ENCODE assay signal across 1 cellular context in genomic region chr22:23849009-23850006, GRCh38.
TF ChIP-seq lines count a peak whose summit lies in the region.

No MANE protein-coding gene starts in this region.

TF ChIP-seq in HEK293, 187 proteins besides CTCF, POLR2A, EP300 and RAD21 (continued from another document and continues in another):
- TF ChIP-seq, protein P1, sequence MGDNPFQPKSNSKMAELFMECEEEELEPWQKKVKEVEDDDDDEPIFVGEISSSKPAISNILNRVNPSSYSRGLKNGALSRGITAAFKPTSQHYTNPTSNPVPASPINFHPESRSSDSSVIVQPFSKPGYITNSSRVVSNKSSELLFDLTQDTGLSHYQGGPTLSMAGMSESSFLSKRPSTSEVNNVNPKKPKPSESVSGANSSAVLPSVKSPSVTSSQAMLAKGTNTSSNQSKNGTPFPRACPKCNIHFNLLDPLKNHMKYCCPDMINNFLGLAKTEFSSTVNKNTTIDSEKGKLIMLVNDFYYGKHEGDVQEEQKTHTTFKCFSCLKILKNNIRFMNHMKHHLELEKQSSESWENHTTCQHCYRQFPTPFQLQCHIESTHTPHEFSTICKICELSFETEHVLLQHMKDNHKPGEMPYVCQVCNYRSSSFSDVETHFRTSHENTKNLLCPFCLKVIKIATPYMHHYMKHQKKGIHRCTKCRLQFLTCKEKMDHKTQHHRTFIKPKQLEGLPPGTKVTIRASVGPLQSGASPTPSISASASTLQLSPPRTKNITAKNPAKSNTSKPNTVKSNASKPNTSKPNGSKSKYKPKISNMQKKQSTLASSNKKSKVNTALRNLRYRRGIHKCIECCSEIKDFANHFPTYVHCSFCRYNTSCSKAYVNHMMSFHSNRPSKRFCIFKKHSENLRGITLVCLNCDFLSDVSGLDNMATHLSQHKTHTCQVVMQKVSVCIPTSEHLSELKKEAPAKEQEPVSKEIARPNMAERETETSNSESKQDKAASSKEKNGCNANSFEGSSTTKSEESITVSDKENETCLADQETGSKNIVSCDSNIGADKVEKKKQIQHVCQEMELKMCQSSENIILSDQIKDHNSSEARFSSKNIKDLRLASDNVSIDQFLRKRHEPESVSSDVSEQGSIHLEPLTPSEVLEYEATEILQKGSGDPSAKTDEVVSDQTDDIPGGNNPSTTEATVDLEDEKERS (tag by site-specific recombination; IDR thresholded peaks at IDR 0.05), result no peak
- no peak for TF ChIP-seq MYNN (tag by site-specific recombination; IDR thresholded peaks at IDR 0.05; ENCODE audit: borderline replicate concordance)
- TF ChIP-seq ZNF513 (tag by site-specific recombination; IDR thresholded peaks at IDR 0.05), result no peak
- no peak for TF ChIP-seq ZNF544 (tag by site-specific recombination; IDR thresholded peaks at IDR 0.05)
- TF ChIP-seq ZNF362 (tag by site-specific recombination; IDR thresholded peaks at IDR 0.05), result no peak
- no peak for TF ChIP-seq ATF2 (tag by site-specific recombination; IDR thresholded peaks at IDR 0.05; ENCODE audit: low read depth)
- TF ChIP-seq ZNF140 (tag by site-specific recombination; IDR thresholded peaks at IDR 0.05), result no peak
- peak; percentile 76 for TF ChIP-seq ZNF335 (tag by site-specific recombination; conservative IDR thresholded peaks at IDR 0.05)
- no peak for TF ChIP-seq ZNF398 (tag by site-specific recombination; IDR thresholded peaks at IDR 0.05)
- TF ChIP-seq ZNF560 (tag by site-specific recombination; IDR thresholded peaks at IDR 0.05; ENCODE audit: borderline replicate concordance), result no peak
- no peak for TF ChIP-seq ZNF610 (tag by site-specific recombination; IDR thresholded peaks at IDR 0.05; ENCODE audit: borderline replicate concordance)
- TF ChIP-seq ZNF558 (tag by site-specific recombination; IDR thresholded peaks at IDR 0.05), result no peak
- no peak for TF ChIP-seq ZNF292 (tag by site-specific recombination; IDR thresholded peaks at IDR 0.05; ENCODE audit: borderline replicate concordance, low read depth)
- TF ChIP-seq ZNF184 (tag by site-specific recombination; IDR thresholded peaks at IDR 0.05), result no peak
- TF ChIP-seq ZNF645 (tag by site-specific recombination; IDR thresholded peaks at IDR 0.05), result no peak
- TF ChIP-seq ZNF394 (tag by site-specific recombination; IDR thresholded peaks at IDR 0.05; ENCODE audit: borderline replicate concordance), result peak; percentile 53; the same call in 1 of the 2 replicates
- TF ChIP-seq, protein P2, sequence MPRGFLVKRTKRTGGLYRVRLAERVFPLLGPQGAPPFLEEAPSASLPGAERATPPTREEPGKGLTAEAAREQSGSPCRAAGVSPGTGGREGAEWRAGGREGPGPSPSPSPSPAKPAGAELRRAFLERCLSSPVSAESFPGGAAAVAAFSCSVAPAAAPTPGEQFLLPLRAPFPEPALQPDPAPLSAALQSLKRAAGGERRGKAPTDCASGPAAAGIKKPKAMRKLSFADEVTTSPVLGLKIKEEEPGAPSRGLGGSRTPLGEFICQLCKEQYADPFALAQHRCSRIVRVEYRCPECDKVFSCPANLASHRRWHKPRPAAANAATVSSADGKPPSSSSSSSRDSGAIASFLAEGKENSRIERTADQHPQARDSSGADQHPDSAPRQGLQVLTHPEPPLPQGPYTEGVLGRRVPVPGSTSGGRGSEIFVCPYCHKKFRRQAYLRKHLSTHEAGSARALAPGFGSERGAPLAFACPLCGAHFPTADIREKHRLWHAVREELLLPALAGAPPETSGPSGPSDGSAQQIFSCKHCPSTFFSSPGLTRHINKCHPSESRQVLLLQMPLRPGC (tag by site-specific recombination; IDR thresholded peaks at IDR 0.05), result no peak
- no peak for TF ChIP-seq ZNF221 (tag by site-specific recombination; IDR thresholded peaks at IDR 0.05; ENCODE audit: borderline replicate concordance)
- TF ChIP-seq ZNF16 (tag by site-specific recombination; IDR thresholded peaks at IDR 0.05; ENCODE audit: low read depth), result no peak
- TF ChIP-seq ZNF529 (tag by site-specific recombination; IDR thresholded peaks at IDR 0.05; ENCODE audit: insufficient replicate concordance), result no peak
- TF ChIP-seq ZXDB (tag by site-specific recombination; IDR thresholded peaks at IDR 0.05), result peak; percentile 39; the same call in 1 of the 2 replicates
- TF ChIP-seq ZNF518A (tag by site-specific recombination; conservative IDR thresholded peaks at IDR 0.05; ENCODE audit: low read depth), result no peak
- no peak for TF ChIP-seq ZNF777 (tag by site-specific recombination; IDR thresholded peaks at IDR 0.05; ENCODE audit: borderline replicate concordance)
- no peak for TF ChIP-seq ZNF707 (tag by site-specific recombination; IDR thresholded peaks at IDR 0.05)
- no peak for TF ChIP-seq ZNF473 (tag by site-specific recombination; IDR thresholded peaks at IDR 0.05)
- no peak for TF ChIP-seq ZNF132 (tag by site-specific recombination; IDR thresholded peaks at IDR 0.05; ENCODE audit: borderline replicate concordance)
- TF ChIP-seq ZNF433 (tag by site-specific recombination; IDR thresholded peaks at IDR 0.05; ENCODE audit: low read depth), result no peak
- TF ChIP-seq, protein P3, sequence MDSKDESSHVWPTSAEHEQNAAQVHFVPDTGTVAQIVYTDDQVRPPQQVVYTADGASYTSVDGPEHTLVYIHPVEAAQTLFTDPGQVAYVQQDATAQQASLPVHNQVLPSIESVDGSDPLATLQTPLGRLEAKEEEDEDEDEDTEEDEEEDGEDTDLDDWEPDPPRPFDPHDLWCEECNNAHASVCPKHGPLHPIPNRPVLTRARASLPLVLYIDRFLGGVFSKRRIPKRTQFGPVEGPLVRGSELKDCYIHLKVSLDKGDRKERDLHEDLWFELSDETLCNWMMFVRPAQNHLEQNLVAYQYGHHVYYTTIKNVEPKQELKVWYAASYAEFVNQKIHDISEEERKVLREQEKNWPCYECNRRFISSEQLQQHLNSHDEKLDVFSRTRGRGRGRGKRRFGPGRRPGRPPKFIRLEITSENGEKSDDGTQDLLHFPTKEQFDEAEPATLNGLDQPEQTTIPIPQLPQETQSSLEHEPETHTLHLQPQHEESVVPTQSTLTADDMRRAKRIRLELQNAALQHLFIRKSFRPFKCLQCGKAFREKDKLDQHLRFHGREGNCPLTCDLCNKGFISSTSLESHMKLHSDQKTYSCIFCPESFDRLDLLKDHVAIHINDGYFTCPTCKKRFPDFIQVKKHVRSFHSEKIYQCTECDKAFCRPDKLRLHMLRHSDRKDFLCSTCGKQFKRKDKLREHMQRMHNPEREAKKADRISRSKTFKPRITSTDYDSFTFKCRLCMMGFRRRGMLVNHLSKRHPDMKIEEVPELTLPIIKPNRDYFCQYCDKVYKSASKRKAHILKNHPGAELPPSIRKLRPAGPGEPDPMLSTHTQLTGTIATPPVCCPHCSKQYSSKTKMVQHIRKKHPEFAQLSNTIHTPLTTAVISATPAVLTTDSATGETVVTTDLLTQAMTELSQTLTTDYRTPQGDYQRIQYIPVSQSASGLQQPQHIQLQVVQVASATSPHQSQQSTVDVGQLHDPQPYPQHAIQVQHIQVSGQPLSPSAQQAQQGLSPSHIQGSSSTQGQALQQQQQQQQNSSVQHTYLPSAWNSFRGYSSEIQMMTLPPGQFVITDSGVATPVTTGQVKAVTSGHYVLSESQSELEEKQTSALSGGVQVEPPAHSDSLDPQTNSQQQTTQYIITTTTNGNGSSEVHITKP (tag by site-specific recombination; IDR thresholded peaks at IDR 0.05), result peak; percentile 53
- TF ChIP-seq ZNF350 (tag by site-specific recombination; IDR thresholded peaks at IDR 0.05), result no peak
- peak; percentile 81; the same call in 1 of the 2 replicates for TF ChIP-seq ZNF561 (tag by site-specific recombination; IDR thresholded peaks at IDR 0.05; ENCODE audit: borderline replicate concordance)
- TF ChIP-seq ZNF114 (tag by site-specific recombination; IDR thresholded peaks at IDR 0.05), result no peak
- TF ChIP-seq YY2 (tag by site-specific recombination; IDR thresholded peaks at IDR 0.05), result no peak
- TF ChIP-seq ZNF654 (tag by site-specific recombination; IDR thresholded peaks at IDR 0.05; ENCODE audit: low read depth), result peak; percentile 95
- no peak for TF ChIP-seq ZNF530 (tag by site-specific recombination; IDR thresholded peaks at IDR 0.05; ENCODE audit: low read depth)
- peak; percentile 47; the same call in 1 of the 2 replicates for TF ChIP-seq SP3 (tag by site-specific recombination; IDR thresholded peaks at IDR 0.05)
